Comparison of ENCODE assay signal across 15 cellular contexts in the genomic region with DNA sequence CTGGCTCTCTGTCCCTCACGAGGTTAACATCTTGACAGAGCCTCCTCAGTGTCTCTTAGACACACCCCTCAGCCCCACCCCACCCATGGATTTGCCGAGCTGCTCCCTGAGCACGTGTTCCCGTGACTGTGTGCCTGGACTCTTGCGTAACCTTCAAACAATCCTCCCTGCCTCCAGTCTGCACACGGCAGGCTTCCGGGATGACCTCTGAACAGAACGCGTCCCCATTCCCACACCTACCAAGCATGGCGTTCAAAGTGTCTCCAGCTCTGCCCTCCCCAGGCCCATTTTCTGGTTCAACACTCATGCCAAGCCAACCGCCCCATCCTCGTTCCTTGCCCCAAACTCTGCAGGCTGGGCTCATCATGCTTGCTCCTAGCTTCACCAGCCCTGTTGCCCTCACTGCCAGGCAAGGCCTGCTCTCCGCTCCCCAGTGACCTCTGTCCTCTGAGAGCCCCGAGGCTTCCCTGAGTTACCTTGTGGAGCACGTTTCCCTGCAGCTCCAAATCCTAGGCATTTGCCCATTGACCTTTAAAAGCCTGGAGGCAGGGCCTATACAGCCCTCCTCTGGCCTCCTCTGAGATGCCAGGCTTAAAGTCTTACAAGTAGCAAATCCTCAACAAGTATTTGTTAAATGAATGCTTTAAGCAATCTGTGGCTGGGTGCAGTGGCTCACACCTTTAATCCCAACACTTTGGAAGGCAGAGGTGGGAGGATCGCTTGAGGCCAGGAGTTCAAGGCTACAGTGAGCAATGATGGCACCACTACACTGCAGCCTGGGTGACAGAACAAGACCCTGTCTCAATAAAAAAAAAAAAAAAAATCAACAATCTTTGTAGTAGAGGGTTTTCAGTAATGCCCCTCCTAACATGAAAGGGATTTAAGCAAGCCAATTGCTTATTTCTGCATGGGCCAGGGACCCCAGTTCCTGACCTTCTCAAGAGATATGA. TPM values are rescaled to one million over a fixed set of nuclear protein-coding genes. Genes with fewer than 3 reads are reported as not detected.
DNase-seq lines count a peak whose midpoint lies in the region; ATAC-seq, FAIRE-seq and TF ChIP-seq lines count a peak whose summit lies in the region.
"Had no signal": no experiment of that assay in that cellular context is flagged by ENCODE, and none has a peak within 500 bp of the region (broad histone marks: within the 10 kb centered on the region; RNA-seq: fewer than 3 reads in every experiment).

No MANE protein-coding gene starts in this region.

- H2AFZ ChIP-seq in K562 (ENCODE audit: low read depth, low read length) = no peak overlapping the region

- H3K9me3 ChIP-seq in right atrium auricular region (no peaks in the 10 kb centered on the region), K562 (replicated peaks; ENCODE audit: control insufficient read depth, insufficient read depth, low read depth, low read length) (no peaks in the 10 kb centered on the region), endodermal cell (ENCODE audit: control insufficient read depth, low read length) (no peaks in the 10 kb centered on the region)
- no peaks in the 10 kb centered on the region for H3K9me3 ChIP-seq in CD4-positive, alpha-beta memory T cell (ENCODE audit: control insufficient read depth in 1 of 2, low read length in 2 of 2)
- H3K9me3 ChIP-seq: upper lobe of left lung had no signal

- H3K27me3 ChIP-seq in right atrium auricular region = no peaks in the 10 kb centered on the region
- H3K27me3 ChIP-seq in K562 (ENCODE audit: control insufficient read depth in 2 of 2, insufficient read depth in 2 of 2, low read length in 2 of 2) = peaks cover 60 to 94% of the 10 kb centered on the region in 2 experiments
- no peaks in the 10 kb centered on the region for H3K27me3 ChIP-seq in endodermal cell (ENCODE audit: control insufficient read depth, insufficient read depth, low read length, poor library complexity, severe bottlenecking)
- H3K27me3 ChIP-seq in CD4-positive, alpha-beta memory T cell (ENCODE audit: insufficient read depth, low read length) = no peaks in the 10 kb centered on the region
- H3K27me3 ChIP-seq: upper lobe of left lung had no signal

- TF ChIP-seq CTCF in right atrium auricular region (IDR thresholded peaks at IDR 0.05) (no peak), K562 (IDR thresholded peaks at IDR 0.05 in 2 of 3, conservative IDR thresholded peaks at IDR 0.05 in 1 of 3; ENCODE audit: insufficient read depth in 2 of 3, low read depth in 1 of 3, low read length in 3 of 3) (no peak), endodermal cell (conservative IDR thresholded peaks at IDR 0.05) (no peak)

- peaks cover 0 to 46% of the 10 kb centered on the region in 2 donors for H3K4me1 ChIP-seq in right atrium auricular region
- H3K4me1 ChIP-seq in K562 (replicated peaks in 1 of 2; ENCODE audit: control insufficient read depth in 2 of 2, insufficient read depth in 2 of 2, low read length in 2 of 2) = peaks cover 0 to 12% of the 10 kb centered on the region in 2 experiments; a peak in 2 of 5 replicates
- no peaks in the 10 kb centered on the region for H3K4me1 ChIP-seq in endodermal cell (ENCODE audit: control insufficient read depth, insufficient read depth, low read length)
- no peaks in the 10 kb centered on the region for H3K4me1 ChIP-seq in CD4-positive, alpha-beta memory T cell (ENCODE audit: insufficient read depth, low read length)

- H3K27ac Mint-ChIP-seq in endodermal cell = no peak overlapping the region
- H3K27ac Mint-ChIP-seq in CD4-positive, alpha-beta memory T cell = peak overlapping the region in 1 of 7 donors; percentile 72
- H3K27ac Mint-ChIP-seq: immature natural killer cell, natural killer cell had no signal

- H4K20me1 ChIP-seq in K562 (replicated peaks; ENCODE audit: control insufficient read depth, insufficient read depth, low read length) = peaks cover 10% of the 10 kb centered on the region; the same call in 1 of the 2 replicates

- POLR2A ChIA-PET in K562 (lab: Yijun Ruan, JAX) = no interaction called here
- POLR2A ChIA-PET in CD4-positive, alpha-beta memory T cell (lab: Charles Lee; ENCODE audit: partially characterized antibody) = no interaction called here

- H3K4me3 Mint-ChIP-seq in endodermal cell = no peak overlapping the region
- no peak overlapping the region for H3K4me3 Mint-ChIP-seq in CD4-positive, alpha-beta memory T cell
- H3K4me3 Mint-ChIP-seq: immature natural killer cell, natural killer cell had no signal

- H3K9ac ChIP-seq in K562 (ENCODE audit: insufficient read depth in 1 of 2, low read depth in 2 of 2, low read length in 2 of 2) = no peak overlapping the region; a peak in 1 of 4 replicates
- H3K9ac ChIP-seq in endodermal cell (ENCODE audit: extremely low read depth, low read length, poor library complexity, severe bottlenecking) = no peak overlapping the region

- ATAC-seq in Right ventricle myocardium superior (ENCODE audit: poor library complexity) (peak; percentile 58), K562 (peak; percentile 84), left colon (peak; percentile 95), HG02981 (IDR thresholded peaks at IDR 0.05; ENCODE audit: unreplicated experiment) (no peak)
- ATAC-seq: natural killer cell had no signal

- in situ Hi-C loops in K562 (cut with MboI) = no loop called here

- H3K4me2 ChIP-seq in K562 (ENCODE audit: insufficient read depth, low read length) = no peak overlapping the region

- H3K9me1 ChIP-seq in K562 (ENCODE audit: control insufficient read depth, insufficient read depth, low read length) = no peaks in the 10 kb centered on the region

- H3K27me3 Mint-ChIP-seq in endodermal cell (ENCODE audit: insufficient read depth) = peaks cover 2% of the 10 kb centered on the region
- peaks cover 5 to 15% of the 10 kb centered on the region in 2 donors for H3K27me3 Mint-ChIP-seq in CD4-positive, alpha-beta memory T cell

- H3K36me3 ChIP-seq in right atrium auricular region (peaks cover 9% of the 10 kb centered on the region), K562 (ENCODE audit: control insufficient read depth, insufficient read depth, low read length) (no peaks in the 10 kb centered on the region), endodermal cell (ENCODE audit: control insufficient read depth, insufficient read depth, low read length) (no peaks in the 10 kb centered on the region)
- H3K36me3 ChIP-seq in CD4-positive, alpha-beta memory T cell (ENCODE audit: insufficient read depth, low read length) = no peaks in the 10 kb centered on the region
- H3K36me3 ChIP-seq: upper lobe of left lung had no signal

- H3K27ac ChIP-seq in right atrium auricular region = peak overlapping the region in 1 of 2 donors; percentile 11
- H3K27ac ChIP-seq in K562 (ENCODE audit: extremely low read depth, low read depth, low read length) = no peak overlapping the region
- H3K27ac ChIP-seq in endodermal cell (ENCODE audit: low read depth, low read length) = no peak overlapping the region
- no peak overlapping the region for H3K27ac ChIP-seq in CD4-positive, alpha-beta memory T cell (ENCODE audit: low read depth, low read length)
- H3K27ac ChIP-seq: epithelial cell of prostate, skin epidermis, upper lobe of left lung had no signal

- TF ChIP-seq POLR2A in K562 (conservative IDR thresholded peaks at IDR 0.05) = no peak

- no peaks in the 10 kb centered on the region for H3K36me3 Mint-ChIP-seq in endodermal cell (ENCODE audit: low read depth)
- no peaks in the 10 kb centered on the region for H3K36me3 Mint-ChIP-seq in CD4-positive, alpha-beta memory T cell
- H3K36me3 Mint-ChIP-seq: immature natural killer cell, natural killer cell had no signal

- H3K79me2 ChIP-seq in K562 (ENCODE audit: control insufficient read depth, insufficient read depth, low read length) = no peaks in the 10 kb centered on the region

- TF ChIP-seq RAD21 in K562 (CRISPR knock-in tag; conservative IDR thresholded peaks at IDR 0.05 in 1 of 2, IDR thresholded peaks at IDR 0.05 in 1 of 2) = no peak

- CTCF ChIA-PET in K562 (lab: Yijun Ruan, JAX; ENCODE audit: low intra/inter-chr PET ratio) = no interaction called here
- CTCF ChIA-PET in CD4-positive, alpha-beta memory T cell (lab: Charles Lee; ENCODE audit: partially characterized antibody) = interaction anchor here (1.5 kb wide), 1 partner anchor 15 kb away, joined by 3 read pairs; no protein-coding TSS in a partner anchor

- H3K4me3 ChIP-seq in right atrium auricular region (peak overlapping the region in 1 of 2 donors; percentile 26), K562 (no peak overlapping the region), endodermal cell (ENCODE audit: low read length) (no peak overlapping the region)
- no peak overlapping the region for H3K4me3 ChIP-seq in CD4-positive, alpha-beta memory T cell (ENCODE audit: low read length in 2 of 2)
- H3K4me3 ChIP-seq: skin epidermis, upper lobe of left lung had no signal

- WGBS in K562 (ENCODE audit: insufficient coverage, low coverage, missing lambda C conversion rate) = 21% methylated on average over 15 of the region's 16 CpGs
- WGBS in endodermal cell (ENCODE audit: insufficient coverage in 1 of 2, insufficient read length in 1 of 2), 2 experiments = 90 to 94% methylated on average over 4 to 16 of the region's 16 CpGs

- no TSS peak for BruUV-seq in K562 (replicated peaks; lab: Mats Ljungman, UMichigan)

- FAIRE-seq in K562 (lab: Jason Lieb, UNC) = peak; percentile 74

- DNase-seq in Right ventricle myocardium superior = no peak
- DNase-seq in right atrium auricular region (ENCODE audit: low spot score) = no peak
- DNase-seq in K562 (ENCODE audit: extremely low read depth in 1 of 4, low spot score in 3 of 4) = peak; percentile 60 to 75 (median 68)
- peak; percentile 87 to 95 for DNase-seq in left colon
- no peak for DNase-seq in DMS79 (lab: John Stamatoyannopoulos, UW)
- no peak for DNase-seq in endodermal cell
- DNase-seq in CD4-positive, alpha-beta memory T cell = no peak
- DNase-seq: DND-41, immature natural killer cell, natural killer cell, upper lobe of left lung had no signal

- no peak for TF ChIP-seq EP300 in K562 (IDR thresholded peaks at IDR 0.05; ENCODE audit: low read length)

- H3K9me3 Mint-ChIP-seq in endodermal cell = no peaks in the 10 kb centered on the region
- H3K9me3 Mint-ChIP-seq in CD4-positive, alpha-beta memory T cell = no peaks in the 10 kb centered on the region
- H3K9me3 Mint-ChIP-seq: immature natural killer cell, natural killer cell had no signal

- H3K4me1 Mint-ChIP-seq in endodermal cell = no peaks in the 10 kb centered on the region
- peaks cover 0 to 6% (median 0%) of the 10 kb centered on the region in 4 donors for H3K4me1 Mint-ChIP-seq in CD4-positive, alpha-beta memory T cell

- intact Hi-C loops in Right ventricle myocardium superior (cut with DNase I) = no loop called here
- intact Hi-C loops in K562 (cut with micrococcal nuclease) = no loop called here
- intact Hi-C loops in left colon (cut with DNase I, micrococcal nuclease) = no loop called here
- intact Hi-C loops in CD4-positive, alpha-beta memory T cell (cut with micrococcal nuclease) = no loop called here

RNA-seq across cellular contexts. Expression of a gene that starts 5.0 kb away (rescaled TPM):
- 56.2 TPM for total RNA-seq in Right ventricle myocardium superior
- total RNA-seq in right atrium auricular region = 100 to 1,000 TPM in 1 of 2 donors, 10 to 100 TPM in 1; 86.3 to 152 TPM
- total RNA-seq in K562 (2011; cell fraction: chromatin; rRNA removed; ENCODE audit: low replicate concordance) = not detected in 2 replicates
- not detected in 2 replicates for total RNA-seq in K562 (2011; cell fraction: nucleolus; rRNA removed)
- total RNA-seq in K562 (2011; cell fraction: nucleoplasm; rRNA removed) = not detected in 2 replicates
- not detected in 2 replicates for total RNA-seq in K562 (2014; rRNA removed)
- total RNA-seq in K562 (2014; rRNA removed; fragmentation: Illumina TruSeq; extraction: Trizol) = not detected in 2 replicates
- total RNA-seq in K562 (2015; rRNA removed; fragmentation: Illumina TruSeq; extraction: Trizol) = not detected in 2 replicates
- 0.40 and 0.78 TPM in 2 replicates for total RNA-seq in K562 (2021)
- polyA plus RNA-seq in K562 (2011; rRNA removed) = not detected in 2 replicates
- 0.04 TPM in 1 of 2 replicates, not detected in the other for polyA plus RNA-seq in K562 (2011; cell fraction: cytosol; rRNA removed)
- polyA plus RNA-seq in K562 (2011; cell fraction: nucleus; rRNA removed) = not detected in 2 replicates
- polyA plus RNA-seq in K562 (2012) = not detected in 2 replicates
- not detected in 2 replicates for polyA plus RNA-seq in K562 (2014; fragmentation: Illumina TruSeq; extraction: Trizol)
- not detected for polyA plus RNA-seq in K562 (2014; fragmentation: Nextera tagmentation; extraction: Ambion mirVana)
- not detected in 2 replicates for polyA plus RNA-seq in K562 (2014; rRNA removed)
- not detected in 2 replicates for polyA minus RNA-seq in K562 (2011; rRNA and poly(A)+ RNA removed)
- polyA minus RNA-seq in K562 (2011; cell fraction: cytosol; rRNA and poly(A)+ RNA removed) = 5.2 TPM in 1 of 2 replicates, not detected in the other
- not detected in 2 replicates for polyA minus RNA-seq in K562 (2011; cell fraction: nucleus; rRNA and poly(A)+ RNA removed)
- 1 to 10 TPM; 1.2 to 2.1 TPM for total RNA-seq in left colon
- total RNA-seq in endodermal cell = not detected
- polyA plus RNA-seq in endodermal cell (2013, experiment 1 of 2) = 0.82 TPM
- polyA plus RNA-seq in endodermal cell (2013, experiment 2 of 2) = 0.21 TPM
- not detected for total RNA-seq in CD4-positive, alpha-beta memory T cell
- not detected for polyA plus RNA-seq in CD4-positive, alpha-beta memory T cell
- total RNA-seq: natural killer cell, NCI-H460 had no signal
- polyA plus RNA-seq: immature natural killer cell had no signal

RNA-seq across cellular contexts. Expression of a gene that starts 38.3 kb away (rescaled TPM):
- 0.83 TPM for total RNA-seq in Right ventricle myocardium superior
- total RNA-seq in right atrium auricular region = not detected
- total RNA-seq in K562 (2011; cell fraction: chromatin; rRNA removed; ENCODE audit: low replicate concordance) = not detected in 2 replicates
- total RNA-seq in K562 (2011; cell fraction: nucleolus; rRNA removed) = not detected in 2 replicates
- total RNA-seq in K562 (2011; cell fraction: nucleoplasm; rRNA removed) = not detected in 2 replicates
- total RNA-seq in K562 (2014; rRNA removed) = not detected in 2 replicates
- total RNA-seq in K562 (2014; rRNA removed; fragmentation: Illumina TruSeq; extraction: Trizol) = not detected in 2 replicates
- total RNA-seq in K562 (2015; rRNA removed; fragmentation: Illumina TruSeq; extraction: Trizol) = not detected in 2 replicates
- total RNA-seq in K562 (2021) = not detected in 2 replicates
- not detected in 2 replicates for polyA plus RNA-seq in K562 (2011; rRNA removed)
- polyA plus RNA-seq in K562 (2011; cell fraction: cytosol; rRNA removed) = not detected in 2 replicates
- polyA plus RNA-seq in K562 (2011; cell fraction: nucleus; rRNA removed) = not detected in 2 replicates
- polyA plus RNA-seq in K562 (2012) = not detected in 2 replicates
- not detected in 2 replicates for polyA plus RNA-seq in K562 (2014; fragmentation: Illumina TruSeq; extraction: Trizol)
- not detected for polyA plus RNA-seq in K562 (2014; fragmentation: Nextera tagmentation; extraction: Ambion mirVana)
- not detected in 2 replicates for polyA plus RNA-seq in K562 (2014; rRNA removed)
- not detected in 2 replicates for polyA minus RNA-seq in K562 (2011; rRNA and poly(A)+ RNA removed)
- polyA minus RNA-seq in K562 (2011; cell fraction: cytosol; rRNA and poly(A)+ RNA removed) = not detected in 2 replicates
- not detected in 2 replicates for polyA minus RNA-seq in K562 (2011; cell fraction: nucleus; rRNA and poly(A)+ RNA removed)
- 10 to 100 TPM; 46.3 to 53.6 TPM for total RNA-seq in left colon
- 1 to 10 TPM; 1.1 TPM for total RNA-seq in endodermal cell
- polyA plus RNA-seq in endodermal cell (2013, experiment 1 of 2) = 0.93 TPM
- polyA plus RNA-seq in endodermal cell (2013, experiment 2 of 2) = 0.33 TPM
- not detected for total RNA-seq in CD4-positive, alpha-beta memory T cell
- polyA plus RNA-seq in CD4-positive, alpha-beta memory T cell = under 1 TPM in 1 of 2 donors, not detected in 1; 0.24 TPM
- total RNA-seq: natural killer cell had no signal
- polyA plus RNA-seq: immature natural killer cell had no signal

Comparison
In these comparisons a context has a peak if more than half of its experiments do, and no peak if none do; other contexts are left out.
1. DNase-seq: peak in K562 (4 of 4) and left colon (2 of 2); none in Right ventricle myocardium superior (single experiment), right atrium auricular region (single experiment), DMS79 (single experiment), endodermal cell (single experiment) and CD4-positive, alpha-beta memory T cell (0 of 5).
2. RNA of a gene that starts 5.0 kb away (total RNA-seq): 86.3 to 152 TPM in right atrium auricular region and 56.2 TPM in Right ventricle myocardium superior (single experiment); 1.2 to 2.1 TPM in left colon, not detected in endodermal cell, 0.40 to 0.78 TPM in K562 and not detected in CD4-positive, alpha-beta memory T cell; every median in the first group is over 10 times any median in the second.
3. RNA of a gene that starts 38.3 kb away (total RNA-seq): 46.3 to 53.6 TPM in left colon; 1.1 TPM in endodermal cell, 0.83 TPM in Right ventricle myocardium superior (single experiment), not detected in right atrium auricular region, not detected in K562 and not detected in CD4-positive, alpha-beta memory T cell; every median in the first group is over 10 times any median in the second.